ENCODE assay signal across 15 cellular contexts in genomic region chr21:39037807-39038405, GRCh38.
DNase-seq lines count a peak whose midpoint lies in the region; ATAC-seq and TF ChIP-seq lines count a peak whose summit lies in the region.
"Had no signal": no experiment of that assay in that cellular context is flagged by ENCODE, and none has a peak within 500 bp of the region (broad histone marks: within the 10 kb centered on the region; RNA-seq: fewer than 3 reads in every experiment).

No MANE protein-coding gene starts in this region.

- intact Hi-C loops in activated CD4-positive, alpha-beta T cell treated with anti-CD3 and anti-CD28 coated beads for 36 hours (cut with DNase I, micrococcal nuclease), result no loop called here

- peak; percentile 19 for ATAC-seq in activated CD4-positive, alpha-beta T cell treated with anti-CD3 and anti-CD28 coated beads for 36 hours
- no peak for ATAC-seq in HG03378 (IDR thresholded peaks at IDR 0.05; ENCODE audit: unreplicated experiment)
- ATAC-seq in GM18517 (IDR thresholded peaks at IDR 0.05; ENCODE audit: unreplicated experiment), result no peak
- no peak for ATAC-seq in T-cell (replicated peaks in 1 of 4)
- ATAC-seq: effector memory CD8-positive, alpha-beta T cell had no signal

- no peak for TF ChIP-seq EP300 in Ishikawa (IDR thresholded peaks at IDR 0.05; ENCODE audit: borderline replicate concordance)

- CTCF ChIA-PET in activated CD4-positive, alpha-beta T cell treated with anti-CD3 and anti-CD28 coated beads for 36 hours (lab: Charles Lee), result interaction anchor here (0.6 to 1.2 kb wide), 3 partner anchors 19 to 382 kb away, joined by 3 to 5 read pairs (median 4); no protein-coding TSS in a partner anchor
- CTCF ChIA-PET in T-cell (lab: Charles Lee), result no interaction called here

- POLR2A ChIA-PET in activated CD4-positive, alpha-beta T cell treated with anti-CD3 and anti-CD28 coated beads for 36 hours (lab: Charles Lee), result no interaction called here
- POLR2A ChIA-PET in T-cell (lab: Charles Lee), result no interaction called here

- TF ChIP-seq RAD21 in Ishikawa (IDR thresholded peaks at IDR 0.05; ENCODE audit: low read depth), result 0 out of 2 replicates have a peak, but pooled peaks have one; percentile 18

- peak; percentile 41 for TF ChIP-seq CTCF in chondrocyte (IDR thresholded peaks at IDR 0.05)
- peak; percentile 25 for TF ChIP-seq CTCF in mesothelial cell of epicardium (IDR thresholded peaks at IDR 0.05; ENCODE audit: unreplicated experiment)

- H3K9me3 Mint-ChIP-seq in activated CD4-positive, alpha-beta T cell treated with anti-CD3 and anti-CD28 coated beads for 36 hours (ENCODE audit: low read depth), result no peaks in the 10 kb centered on the region
- H3K9me3 Mint-ChIP-seq in chondrocyte (ENCODE audit: low read depth) (no peaks in the 10 kb centered on the region), mesothelial cell of epicardium (no peaks in the 10 kb centered on the region), T-cell (no peaks in the 10 kb centered on the region)
- H3K9me3 Mint-ChIP-seq: effector memory CD8-positive, alpha-beta T cell had no signal

- H3K27ac Mint-ChIP-seq in activated CD4-positive, alpha-beta T cell treated with anti-CD3 and anti-CD28 coated beads for 36 hours, result no peak overlapping the region
- H3K27ac Mint-ChIP-seq in chondrocyte (ENCODE audit: unreplicated experiment), result no peak overlapping the region
- H3K27ac Mint-ChIP-seq in mesothelial cell of epicardium, result no peak overlapping the region
- H3K27ac Mint-ChIP-seq in T-cell, result no peak overlapping the region
- H3K27ac Mint-ChIP-seq: effector memory CD8-positive, alpha-beta T cell had no signal

- peak; percentile 16 for DNase-seq in activated CD4-positive, alpha-beta T cell treated with anti-CD3 and anti-CD28 coated beads for 36 hours
- DNase-seq in activated CD4-positive, alpha-beta T cell treated with anti-CD3 and anti-CD28 coated beads for 1 hour, result no peak
- DNase-seq in chondrocyte (ENCODE audit: low spot score), result no peak
- DNase-seq in mesothelial cell of epicardium (ENCODE audit: low spot score in 2 of 2, unreplicated experiment in 2 of 2), result no peak
- DNase-seq in T-cell, result no peak
- DNase-seq: DMS53; effector memory CD8-positive, alpha-beta T cell; KBM-7; NCI-H2029; ovary; stimulated activated CD4-positive, alpha-beta T cell treated with anti-CD3 and anti-CD28 coated beads, Interleukin-12 subunit alpha, Interleukin-12 subunit beta, amount 100 ng/mL, for 4 hours; thyroid gland had no signal

- H3K36me3 Mint-ChIP-seq in activated CD4-positive, alpha-beta T cell treated with anti-CD3 and anti-CD28 coated beads for 36 hours (ENCODE audit: low read depth), result no peaks in the 10 kb centered on the region
- H3K36me3 Mint-ChIP-seq in chondrocyte (ENCODE audit: low read depth) (no peaks in the 10 kb centered on the region), mesothelial cell of epicardium (no peaks in the 10 kb centered on the region), T-cell (no peaks in the 10 kb centered on the region)

- peaks cover 10% of the 10 kb centered on the region for H3K27me3 Mint-ChIP-seq in activated CD4-positive, alpha-beta T cell treated with anti-CD3 and anti-CD28 coated beads for 36 hours
- peaks cover 8% of the 10 kb centered on the region for H3K27me3 Mint-ChIP-seq in chondrocyte (ENCODE audit: low read depth)
- H3K27me3 Mint-ChIP-seq in mesothelial cell of epicardium (ENCODE audit: low read depth), result no peaks in the 10 kb centered on the region
- peaks cover 9 to 30% of the 10 kb centered on the region in 2 donors for H3K27me3 Mint-ChIP-seq in T-cell

- H3K4me3 Mint-ChIP-seq in activated CD4-positive, alpha-beta T cell treated with anti-CD3 and anti-CD28 coated beads for 36 hours, result no peak overlapping the region
- H3K4me3 Mint-ChIP-seq in chondrocyte (ENCODE audit: unreplicated experiment) (no peak overlapping the region), mesothelial cell of epicardium (no peak overlapping the region), T-cell (no peak overlapping the region)
- H3K4me3 Mint-ChIP-seq: effector memory CD8-positive, alpha-beta T cell had no signal

- H3K4me1 Mint-ChIP-seq in activated CD4-positive, alpha-beta T cell treated with anti-CD3 and anti-CD28 coated beads for 36 hours, result peaks cover 12% of the 10 kb centered on the region
- peaks cover 20% of the 10 kb centered on the region for H3K4me1 Mint-ChIP-seq in chondrocyte (ENCODE audit: low read depth)
- peaks cover 43% of the 10 kb centered on the region for H3K4me1 Mint-ChIP-seq in mesothelial cell of epicardium
- H3K4me1 Mint-ChIP-seq in T-cell, result peaks cover 7 to 8% (median 8%) of the 10 kb centered on the region in 3 donors

TF ChIP-seq in Ishikawa, 13 proteins besides CTCF, POLR2A, EP300 and RAD21:
- TF ChIP-seq MAX (IDR thresholded peaks at IDR 0.05) (no peak), ZBTB7A (IDR thresholded peaks at IDR 0.05; ENCODE audit: low read depth) (no peak), CREB1 (IDR thresholded peaks at IDR 0.05; ENCODE audit: low read depth) (no peak), EGR1 (IDR thresholded peaks at IDR 0.05) (no peak), TAF1 (IDR thresholded peaks at IDR 0.05; ENCODE audit: low read depth) (no peak), YY1 (IDR thresholded peaks at IDR 0.05; ENCODE audit: low read depth) (no peak), NFIC (IDR thresholded peaks at IDR 0.05) (no peak), REST (IDR thresholded peaks at IDR 0.05; ENCODE audit: low read depth) (no peak), TEAD4 (IDR thresholded peaks at IDR 0.05) (no peak), FOXM1 (IDR thresholded peaks at IDR 0.05; ENCODE audit: borderline replicate concordance, low read depth) (no peak), CEBPB (IDR thresholded peaks at IDR 0.05) (no peak)
